9 cellular contexts compared by ENCODE assay signal in the genomic region with DNA sequence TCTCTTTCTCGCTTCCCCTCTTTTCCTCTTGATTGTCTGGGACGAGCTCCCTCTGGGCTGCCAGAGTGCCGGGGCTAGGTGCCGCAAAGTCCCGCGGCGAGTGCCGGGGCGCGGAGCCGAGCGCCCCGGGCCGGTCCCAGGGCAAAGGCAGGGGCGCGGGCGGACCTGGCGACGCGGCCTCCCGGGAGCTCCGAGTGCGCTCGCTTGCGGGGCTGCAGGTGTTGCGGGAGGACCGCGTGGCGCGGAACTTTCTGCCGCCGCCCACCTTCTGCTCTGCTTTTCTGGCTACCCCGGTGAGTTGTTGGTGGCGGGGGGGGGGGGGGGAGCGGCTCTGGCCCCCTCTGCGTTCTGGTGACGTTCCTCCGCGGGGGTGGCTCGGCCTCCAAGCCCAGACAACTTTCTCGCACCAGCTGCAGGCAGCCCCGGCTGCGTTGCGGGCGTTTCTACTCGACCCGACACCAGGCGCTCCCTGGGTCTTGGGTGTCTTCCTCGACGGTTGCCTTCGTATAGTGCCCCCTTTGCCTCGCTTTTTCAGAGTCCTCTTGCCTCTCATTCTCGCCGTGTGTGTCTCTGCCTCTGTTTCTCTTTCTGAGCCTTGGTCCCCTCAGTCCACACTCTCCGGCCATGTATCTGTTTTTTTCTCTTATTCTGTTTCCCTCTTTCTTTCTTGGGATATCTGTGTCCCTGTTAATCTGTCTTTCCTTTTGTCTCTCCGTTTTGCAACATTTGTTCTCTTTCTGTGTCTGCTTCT. TPM values are rescaled to one million over a fixed set of nuclear protein-coding genes. Genes with fewer than 3 reads are reported as not detected.
DNase-seq lines count a peak whose midpoint lies in the region; FAIRE-seq and TF ChIP-seq lines count a peak whose summit lies in the region.
"Had no signal": no experiment of that assay in that cellular context is flagged by ENCODE, and none has a peak within 500 bp of the region (broad histone marks: within the 10 kb centered on the region; RNA-seq: fewer than 3 reads in every experiment).

No MANE protein-coding gene starts in this region.

- peak overlapping the region; percentile 16 for H2BK120ac ChIP-seq in trophoblast cell (ENCODE audit: insufficient read depth, low read length, poor library complexity)

- no peak overlapping the region for H3K4ac ChIP-seq in trophoblast cell (ENCODE audit: low read depth, low read length)

- peaks cover 4% of the 10 kb centered on the region for H3K79me1 ChIP-seq in trophoblast cell (ENCODE audit: low read length)

- H3K9ac ChIP-seq in GM23248 (no peak overlapping the region), trophoblast cell (ENCODE audit: low read length) (peak overlapping the region; percentile 36)

- WGBS in GM23248 (ENCODE audit: low coverage in 1 of 2, low lambda C conversion rate in 2 of 2, missing lambda C conversion rate in 2 of 2), 2 experiments: 2 to 3% methylated on average over 49 to 53 of the region's 56 CpGs
- WGBS in trophoblast cell (ENCODE audit: extremely low coverage, insufficient coverage, insufficient read length): no CpG with 5 or more reads among the region's 56 CpGs

- H3K79me2 ChIP-seq in GM23248 (ENCODE audit: insufficient read depth): no peaks in the 10 kb centered on the region
- no peaks in the 10 kb centered on the region for H3K79me2 ChIP-seq in trophoblast cell (ENCODE audit: control insufficient read depth, insufficient read depth, low read length, poor library complexity)

- in situ Hi-C loops in GM23248 (cut with MboI): no loop called here

- H4K8ac ChIP-seq in trophoblast cell (ENCODE audit: low read depth, low read length): no peak overlapping the region

- no peak overlapping the region for H2BK12ac ChIP-seq in trophoblast cell (ENCODE audit: low read length)

- H3K9me3 ChIP-seq in GM23248 (ENCODE audit: low read depth): no peaks in the 10 kb centered on the region
- H3K9me3 ChIP-seq in trophoblast cell (ENCODE audit: insufficient read depth, low read depth, low read length): no peaks in the 10 kb centered on the region

- H4K12ac ChIP-seq in trophoblast cell (ENCODE audit: low read depth, low read length): no peak overlapping the region

- H3K4me1 ChIP-seq in GM23248 (ENCODE audit: insufficient read depth) (no peaks in the 10 kb centered on the region), trophoblast cell (ENCODE audit: control insufficient read depth in 1 of 2, insufficient read depth in 2 of 2, low read length in 2 of 2) (peaks cover 3 to 5% of the 10 kb centered on the region in 2 experiments)

- H2BK5ac ChIP-seq in trophoblast cell (ENCODE audit: low read depth, low read length, poor library complexity): no peak overlapping the region

- no peak overlapping the region for H2AK5ac ChIP-seq in trophoblast cell (ENCODE audit: low read length)

- H3K27me3 ChIP-seq in GM23248 (replicated peaks; ENCODE audit: insufficient read depth) (peaks cover 27% of the 10 kb centered on the region), trophoblast cell (ENCODE audit: insufficient read depth, low read length) (peaks cover 17% of the 10 kb centered on the region)

- no peaks in the 10 kb centered on the region for H3F3A ChIP-seq in GM23248 (ENCODE audit: insufficient read depth)

- FAIRE-seq in HTR-8/SVneo (lab: Jason Lieb, UNC): no peak

- H3K27ac ChIP-seq in GM23248 (no peak overlapping the region), trophoblast cell (ENCODE audit: low read depth, low read length) (no peak overlapping the region)

- H4K20me1 ChIP-seq in GM23248 (ENCODE audit: insufficient read depth): no peaks in the 10 kb centered on the region

- H3K9me2 ChIP-seq in GM23248 (ENCODE audit: insufficient read depth): no peaks in the 10 kb centered on the region

- H3K4me2 ChIP-seq in GM23248 (ENCODE audit: unreplicated experiment) (no peak overlapping the region), trophoblast cell (ENCODE audit: low read length) (peak overlapping the region; percentile 78)

- no peak overlapping the region for H4K91ac ChIP-seq in trophoblast cell (ENCODE audit: low read depth, low read length)

- no peak overlapping the region for H3K14ac ChIP-seq in trophoblast cell (ENCODE audit: low read length)

- no peak for TF ChIP-seq CTCF in fibroblast of mammary gland (conservative IDR thresholded peaks at IDR 0.05; ENCODE audit: control insufficient read depth, insufficient read depth, low read depth, low read length)

- H2AFZ ChIP-seq in GM23248: no peak overlapping the region
- peak overlapping the region; percentile 59 for H2AFZ ChIP-seq in trophoblast cell (ENCODE audit: insufficient read depth, low read length, poor library complexity)

- H3K36me3 ChIP-seq in GM23248 (ENCODE audit: low read depth) (no peaks in the 10 kb centered on the region), trophoblast cell (ENCODE audit: control insufficient read depth in 1 of 2, insufficient read depth in 2 of 2, low read length in 2 of 2) (no peaks in the 10 kb centered on the region)

- H3K4me3 ChIP-seq in GM23248 (peak overlapping the region; percentile 40), fibroblast of mammary gland (ENCODE audit: control insufficient read depth, low read depth, low read length) (peak overlapping the region; percentile 40), trophoblast cell (ENCODE audit: low read depth, low read length) (peak overlapping the region; percentile 73)

- no peak overlapping the region for H3K18ac ChIP-seq in trophoblast cell (ENCODE audit: low read length)

- no peak overlapping the region for H3K23ac ChIP-seq in trophoblast cell (ENCODE audit: low read length)

- DNase-seq in GM23248 (peak; percentile 1), NCI-H748 (lab: John Stamatoyannopoulos, UW; ENCODE audit: unreplicated experiment) (peak; percentile 74), fibroblast of mammary gland (ENCODE audit: low read depth) (peak; percentile 1), trophoblast cell (no peak), DMS114 treated with DMSO at 0.1 percent for 48 hours (lab: John Stamatoyannopoulos, UW; ENCODE audit: unreplicated experiment) (no peak), HTR-8/SVneo (ENCODE audit: insufficient read length, low spot score) (no peak), mesenteric fat pad (ENCODE audit: low spot score) (no peak)
- DNase-seq in activated naive CD4-positive, alpha-beta T cell (lab: John Stamatoyannopoulos, UW): no peak
- DNase-seq: activated T-cell treated with anti-CD3 and anti-CD28 coated beads, Interleukin-2, amount 50 U/mL, for 4 hours had no signal

RNA-seq across cellular contexts. Expression of a gene that starts 0.8 kb away (rescaled TPM):
- 0.11 TPM in 1 of 2 replicates, not detected in the other for total RNA-seq in GM23248 (2014; rRNA removed; shearing (Covaris generic))
- not detected in 2 replicates for polyA plus RNA-seq in GM23248 (2016; fragmentation: Nextera tagmentation; extraction: Ambion mirVana)
- polyA plus RNA-seq in trophoblast cell (2013): 1.7 and 1.8 TPM in 2 replicates
- total RNA-seq in mesenteric fat pad: 3.1 TPM
- total RNA-seq: activated T-cell treated with anti-CD3 and anti-CD28 coated beads, Interleukin-2, amount 50 U/mL, for 4 hours had no signal

Comparison
In these comparisons a context has a peak if more than half of its experiments do, and no peak if none do; other contexts are left out.
1. DNase-seq: peak in GM23248 (single experiment), NCI-H748 (single experiment) and fibroblast of mammary gland (single experiment); none in trophoblast cell (0 of 2), activated naive CD4-positive, alpha-beta T cell (0 of 4), DMS114 treated with DMSO at 0.1 percent for 48 hours (single experiment), HTR-8/SVneo (single experiment) and mesenteric fat pad (single experiment).
2. Peak in every context shown above with its lines, with median percentiles within 50 percentile points of each other: H3K4me3 ChIP-seq.